Comparison of ENCODE assay signal across 16 cellular contexts in the genomic region with DNA sequence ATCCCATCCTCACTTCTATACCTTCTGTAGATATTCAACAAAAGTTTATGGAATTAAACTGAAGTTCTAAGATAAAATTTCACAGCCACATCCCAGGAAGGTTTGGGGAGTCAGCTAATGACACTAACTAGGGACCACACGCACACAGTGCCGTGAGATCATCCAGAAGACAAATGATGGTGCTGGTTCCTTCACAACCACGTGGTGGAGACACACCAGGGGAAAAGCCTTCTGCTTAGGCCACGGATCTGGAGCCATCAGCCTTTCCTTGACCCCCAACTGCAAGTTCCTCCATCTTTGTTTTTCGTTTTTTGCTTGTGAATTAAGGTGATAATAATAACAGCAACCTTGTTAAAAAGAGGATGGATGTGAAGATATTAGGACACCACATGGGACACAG.
"Had no signal": no experiment of that assay in that cellular context is flagged by ENCODE, and none has a peak within 500 bp of the region (broad histone marks: within the 10 kb centered on the region; RNA-seq: fewer than 3 reads in every experiment).

No MANE protein-coding gene starts in this region.

- H3K9me3 ChIP-seq: gastroesophageal sphincter, pancreas, upper lobe of right lung had no signal

- DNase-seq: activated CD4-positive, alpha-beta T cell treated with anti-CD3 and anti-CD28 coated beads, Interleukin-2, amount 50 U/mL, for 48 hours; activated CD4-positive, CD25-positive, alpha-beta regulatory T cell treated with anti-CD3 and anti-CD28 coated beads, Interleukin-2, amount 50 U/mL, for 72 hours; activated gamma-delta T cell treated with Interleukin-2 at 50 U/mL for 16 hours; activated naive CD8-positive, alpha-beta T cell treated with anti-CD3 and anti-CD28 coated beads for 36 hours; activated T-cell treated with anti-CD3 and anti-CD28 coated beads, Interleukin-2, amount 50 U/mL, for 48 hours; anterior cingulate cortex; cerebellar nuclear complex; kidney; left ventricle myocardium superior; pancreas; stimulated activated CD4-positive, alpha-beta T cell treated with anti-CD3 and anti-CD28 coated beads, Interleukin-4, amount 100 ng/mL, for 1 hour; stimulated activated CD8-positive, alpha-beta memory T cell treated with anti-CD3 and anti-CD28 coated beads, Interleukin-4, amount 100 ng/mL, for 48 hours; T-helper 2 cell; upper lobe of right lung had no signal

- H3K4me3 ChIP-seq: gastroesophageal sphincter, hepatocyte, pancreas, upper lobe of right lung had no signal

- H3K4me1 ChIP-seq: pancreas had no signal

- ATAC-seq: gastroesophageal sphincter, left ventricle myocardium superior, pancreas, upper lobe of right lung had no signal

- H3K27me3 ChIP-seq: gastroesophageal sphincter, hepatocyte, pancreas, upper lobe of right lung had no signal

- H3K27ac ChIP-seq: gastroesophageal sphincter, hepatocyte, pancreas, upper lobe of right lung had no signal

- H3K36me3 ChIP-seq: gastroesophageal sphincter, pancreas, upper lobe of right lung had no signal
